Comparison of ENCODE assay signal across 1 cellular context in genomic region chr2:240831594-240832204, GRCh38.
TF ChIP-seq lines count a peak whose summit lies in the region.

No MANE protein-coding gene starts in this region.

TF ChIP-seq in HEK293T, 16 proteins besides CTCF, POLR2A, EP300 and RAD21 (continued from another document):
- no peak for TF ChIP-seq NFRKB (IDR thresholded peaks at IDR 0.05)
- no peak for TF ChIP-seq SUZ12 (IDR thresholded peaks at IDR 0.05)
